Comparison of ENCODE assay signal across 8 cellular contexts in genomic region chr3:134650431-134651346, GRCh38. TPM values are rescaled to one million over a fixed set of nuclear protein-coding genes. Genes with fewer than 3 reads are reported as not detected.
DNase-seq lines count a peak whose midpoint lies in the region; ATAC-seq and TF ChIP-seq lines count a peak whose summit lies in the region.
"Had no signal": no experiment of that assay in that cellular context is flagged by ENCODE, and none has a peak within 500 bp of the region (broad histone marks: within the 10 kb centered on the region; RNA-seq: fewer than 3 reads in every experiment).

KY (minus strand) TSS chr3:134651022; CDS start chr3:134650960, 62 bp downstream.

- no peaks in the 10 kb centered on the region for H3K36me3 ChIP-seq in HEK293 (ENCODE audit: control insufficient read depth in 2 of 2, insufficient read depth in 1 of 2, low read length in 2 of 2)
- no peaks in the 10 kb centered on the region for H3K36me3 ChIP-seq in mucosa of stomach (ENCODE audit: control insufficient read depth, insufficient read depth, low read length)

- H3K9me3 ChIP-seq in HEK293 (ENCODE audit: control insufficient read depth, insufficient read depth, low read depth, low read length) (no peaks in the 10 kb centered on the region), mucosa of stomach (ENCODE audit: control insufficient read depth, low read length) (no peaks in the 10 kb centered on the region)

- ATAC-seq in GM18873 (IDR thresholded peaks at IDR 0.05; ENCODE audit: low FRiP score, unreplicated experiment) = no peak

- H3K4me1 ChIP-seq in HEK293 (ENCODE audit: control insufficient read depth, insufficient read depth, low read length) = no peaks in the 10 kb centered on the region
- peaks cover 7% of the 10 kb centered on the region for H3K4me1 ChIP-seq in mucosa of stomach (ENCODE audit: control insufficient read depth, insufficient read depth, low read length)

- H3K4me3 ChIP-seq in HEK293 (ENCODE audit: low read depth, low read length) (peak within 1 kb of the TSS; percentile 30), fibroblast of mammary gland (ENCODE audit: control insufficient read depth, low read depth, low read length) (peak within 1 kb of the TSS; percentile 45), mucosa of stomach (ENCODE audit: low read length) (peak within 1 kb of the TSS; percentile 17)
- H3K4me3 ChIP-seq: SK-N-MC had no signal

- POLR2A ChIA-PET in HEK293 (lab: Yijun Ruan, JAX) = no interaction called here

- CTCF ChIA-PET in HEK293 (lab: Yijun Ruan, JAX) = interaction anchor here (0.6 to 1.2 kb wide), 5 partner anchors 12 to 224 kb away, joined by 3 to 7 read pairs (median 4); no protein-coding TSS in a partner anchor

- no peak within 1 kb of the TSS for H3K27ac ChIP-seq in HEK293 (ENCODE audit: extremely low read depth, low read depth, low read length)
- H3K27ac ChIP-seq: SK-N-MC had no signal

- DNase-seq in SK-N-DZ (ENCODE audit: low spot score) = peak; percentile 67
- DNase-seq in fibroblast of mammary gland (ENCODE audit: low read depth) = peak; percentile 51
- no peak for DNase-seq in activated CD4-positive, CD25-positive, alpha-beta regulatory T cell (lab: John Stamatoyannopoulos, UW)
- no peak for DNase-seq in NCI-H1048 (lab: John Stamatoyannopoulos, UW)

- TF ChIP-seq CTCF in HEK293 (tag by site-specific recombination; IDR thresholded peaks at IDR 0.05) = no peak
- TF ChIP-seq CTCF in fibroblast of mammary gland (conservative IDR thresholded peaks at IDR 0.05; ENCODE audit: control insufficient read depth, insufficient read depth, low read depth, low read length) = no peak

- peaks cover 16% of the 10 kb centered on the region for H3K27me3 ChIP-seq in mucosa of stomach (ENCODE audit: control insufficient read depth, insufficient read depth, low read length)

- H3K9ac ChIP-seq in mucosa of stomach (ENCODE audit: low read length) = no peak within 1 kb of the TSS

TF ChIP-seq in HEK293, 187 proteins besides CTCF, POLR2A, EP300 and RAD21:
- TF ChIP-seq ZNF623 (tag by site-specific recombination; IDR thresholded peaks at IDR 0.05) (no peak), PRDM2 (tag by site-specific recombination; IDR thresholded peaks at IDR 0.05; ENCODE audit: borderline replicate concordance) (no peak), ZFHX2 (tag by site-specific recombination; conservative IDR thresholded peaks at IDR 0.05) (no peak), SETDB1 (IDR thresholded peaks at IDR 0.05; ENCODE audit: insufficient read length, low read length) (no peak), ZNF175 (tag by site-specific recombination; IDR thresholded peaks at IDR 0.05) (no peak), GLIS1 (tag by site-specific recombination; IDR thresholded peaks at IDR 0.05) (peak; percentile 48; the same call in 1 of the 2 replicates), ZNF544 (tag by site-specific recombination; IDR thresholded peaks at IDR 0.05) (no peak)

RNA-seq across cellular contexts. Expression of gene KY, which starts in this region (rescaled TPM):
- polyA plus RNA-seq in SK-N-DZ (2014; cell fraction: cytosol; rRNA removed) = 0.40 TPM in 1 of 2 replicates, not detected in the other
- 0.64 and 0.65 TPM in 2 replicates for polyA plus RNA-seq in SK-N-DZ (2014; cell fraction: nucleus; rRNA removed)

Comparison
In these comparisons a context has a peak if more than half of its experiments do, and no peak if none do; other contexts are left out.
1. DNase-seq: peak in SK-N-DZ (single experiment) and fibroblast of mammary gland (single experiment); none in activated CD4-positive, CD25-positive, alpha-beta regulatory T cell (0 of 4) and NCI-H1048 (single experiment).
2. Peak in every context shown above with its lines, with median percentiles within 50 percentile points of each other: H3K4me3 ChIP-seq.